Comparison of ENCODE assay signal across 11 cellular contexts in the genomic region with DNA sequence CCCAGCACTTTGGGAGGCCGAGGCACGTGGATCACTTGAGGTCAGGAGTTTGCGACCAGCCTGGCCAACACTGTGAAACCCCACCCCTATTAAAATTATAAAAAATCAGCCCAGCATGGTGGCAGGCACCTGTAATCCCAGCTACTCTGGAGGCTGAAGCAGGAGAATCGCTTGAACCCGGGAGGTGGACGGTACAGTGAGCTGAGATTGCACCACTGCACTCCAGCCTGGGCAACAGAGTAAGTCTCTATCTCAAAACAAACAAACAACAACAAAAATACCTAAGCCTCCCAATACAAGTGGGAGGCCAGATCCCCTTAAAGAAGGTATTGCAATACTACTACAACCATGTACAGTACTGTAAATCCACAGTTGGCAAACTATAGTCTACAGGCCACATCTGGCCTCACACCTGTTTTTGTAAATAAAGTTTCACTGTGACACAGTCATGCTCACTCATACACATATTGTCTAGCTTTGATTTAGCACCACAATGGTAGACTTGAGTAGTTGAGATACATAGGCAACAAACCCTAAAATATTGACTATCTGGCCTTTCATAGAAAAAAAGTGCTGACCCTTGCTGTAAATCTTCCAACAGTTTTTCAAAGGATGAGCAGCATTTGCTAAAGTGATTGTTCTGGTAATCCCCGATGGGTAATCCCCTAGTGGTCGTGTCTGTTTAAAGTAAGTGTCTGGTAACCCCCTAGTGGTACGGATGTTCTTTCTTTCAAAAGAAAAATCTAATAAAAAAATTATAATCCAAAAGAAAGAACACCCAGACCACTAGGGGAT.
DNase-seq lines count a peak whose midpoint lies in the region; ATAC-seq lines count a peak whose summit lies in the region.
"Had no signal": no experiment of that assay in that cellular context is flagged by ENCODE, and none has a peak within 500 bp of the region (broad histone marks: within the 10 kb centered on the region; RNA-seq: fewer than 3 reads in every experiment).

No MANE protein-coding gene starts in this region.

- WGBS in mesendoderm (ENCODE audit: extremely low coverage, insufficient coverage, low lambda C conversion rate), result no CpG with 5 or more reads among the region's 9 CpGs

- peak overlapping the region; percentile 1 for H2BK15ac ChIP-seq in mesendoderm (replicated peaks; ENCODE audit: low read depth)

- no peak overlapping the region for H3K9ac ChIP-seq in mesendoderm (ENCODE audit: low read length)

- no peaks in the 10 kb centered on the region for H3K79me1 ChIP-seq in mesendoderm (ENCODE audit: low read length)

- no peak overlapping the region for H3K18ac ChIP-seq in mesendoderm (ENCODE audit: low read length)

- H3K4me2 ChIP-seq in mesendoderm (ENCODE audit: low read length), result no peak overlapping the region

- ATAC-seq in GM18520 (IDR thresholded peaks at IDR 0.05; ENCODE audit: unreplicated experiment), result peak; percentile 58
- ATAC-seq in GM21529 (IDR thresholded peaks at IDR 0.05; ENCODE audit: unreplicated experiment), result peak; percentile 66
- peak; percentile 69 for ATAC-seq in HG03442 (IDR thresholded peaks at IDR 0.05; ENCODE audit: unreplicated experiment)

- H3K56ac ChIP-seq in mesendoderm (ENCODE audit: low read length), result no peak overlapping the region

- H3K4me1 ChIP-seq in mesendoderm (ENCODE audit: control insufficient read depth, low read depth, low read length), result peaks cover 2% of the 10 kb centered on the region
- H3K4me1 ChIP-seq: stomach had no signal

- H3K36me3 ChIP-seq in mesendoderm (ENCODE audit: control insufficient read depth, insufficient read depth, low read length), result no peaks in the 10 kb centered on the region
- H3K36me3 ChIP-seq: stomach had no signal

- H2AK5ac ChIP-seq in mesendoderm (ENCODE audit: low read length), result no peak overlapping the region

- H3K4ac ChIP-seq in mesendoderm (ENCODE audit: low read depth, low read length), result no peak overlapping the region

- H4K5ac ChIP-seq in mesendoderm (ENCODE audit: low read length), result no peak overlapping the region

- no peak overlapping the region for H2BK5ac ChIP-seq in mesendoderm (ENCODE audit: low read length)

- no peak overlapping the region for H4K8ac ChIP-seq in mesendoderm (ENCODE audit: low read depth, low read length)

- H3K79me2 ChIP-seq in mesendoderm (ENCODE audit: control insufficient read depth, insufficient read depth, low read length), result no peaks in the 10 kb centered on the region

- no peak overlapping the region for H3K27ac ChIP-seq in mesendoderm (ENCODE audit: low read depth, low read length)
- H3K27ac ChIP-seq: stomach had no signal

- H2BK120ac ChIP-seq in mesendoderm (ENCODE audit: low read depth, low read length), result no peak overlapping the region

- DNase-seq in mesendoderm (peak; percentile 46), anterior cingulate cortex (lab: John Stamatoyannopoulos, UW) (no peak), UCSD-AML1 (lab: John Stamatoyannopoulos, UW; ENCODE audit: unreplicated experiment) (no peak)
- DNase-seq in activated CD4-positive, alpha-beta T cell treated with anti-CD3 and anti-CD28 coated beads for 1 hour, result no peak
- DNase-seq: hypothalamus, NCI-H1694 treated with DMSO at 0.1 percent for 48 hours, stomach, T-helper 9 cell had no signal

- no peaks in the 10 kb centered on the region for H3K27me3 ChIP-seq in mesendoderm (ENCODE audit: insufficient read depth, low read length, poor library complexity)
- H3K27me3 ChIP-seq: stomach had no signal

- no peak overlapping the region for H3K4me3 ChIP-seq in mesendoderm (ENCODE audit: low read length)
- H3K4me3 ChIP-seq: stomach had no signal

- no peak overlapping the region for H3K23ac ChIP-seq in mesendoderm (ENCODE audit: low read length)
